ENCODE assay signal across 9 cellular contexts in the genomic region with DNA sequence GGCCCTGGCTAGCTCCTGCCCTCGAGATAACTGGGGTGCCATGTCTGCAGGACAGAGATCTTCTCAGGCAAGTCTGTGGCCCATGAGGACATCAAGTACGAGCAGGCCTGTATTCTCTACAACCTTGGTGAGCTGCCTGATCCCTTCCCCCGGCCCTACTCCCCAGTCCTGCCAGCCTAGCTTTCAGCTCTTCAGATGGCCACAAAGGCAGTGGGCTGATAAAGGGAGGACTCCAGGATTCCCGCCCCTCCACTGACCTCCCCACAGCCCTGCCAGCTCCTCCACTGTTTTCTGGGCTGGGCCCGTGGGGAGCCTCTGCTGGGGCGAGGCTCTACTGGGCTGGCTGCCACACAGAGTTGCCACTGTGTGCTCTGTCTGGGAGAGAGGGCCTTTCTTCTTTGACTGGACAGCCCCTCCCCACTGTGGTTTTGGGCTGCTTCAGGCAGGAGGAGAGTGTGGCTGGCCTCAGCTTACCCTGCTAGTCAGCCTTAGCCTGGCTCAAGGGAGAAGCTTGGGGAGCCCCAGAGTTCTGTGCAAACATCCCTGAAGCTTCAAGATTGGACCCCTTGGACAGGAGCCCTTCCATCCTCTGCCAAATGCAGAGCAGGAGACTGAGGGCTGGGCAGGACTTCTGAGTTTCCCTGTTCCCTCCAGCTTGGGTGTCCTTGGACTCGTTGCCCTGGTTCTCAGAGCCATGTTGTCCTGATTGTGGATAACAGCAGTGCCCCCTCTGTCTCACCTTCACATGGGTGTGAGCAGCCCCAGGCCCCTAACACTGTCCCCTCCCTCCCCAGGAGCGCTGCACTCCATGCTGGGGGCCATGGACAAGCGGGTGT. TPM values are rescaled to one million over a fixed set of nuclear protein-coding genes. Genes with fewer than 3 reads are reported as not detected.
DNase-seq lines count a peak whose midpoint lies in the region; ATAC-seq and TF ChIP-seq lines count a peak whose summit lies in the region.
"Had no signal": no experiment of that assay in that cellular context is flagged by ENCODE, and none has a peak within 500 bp of the region (broad histone marks: within the 10 kb centered on the region; RNA-seq: fewer than 3 reads in every experiment).

No MANE protein-coding gene starts in this region.

- peaks cover 0 to 73% (median 47%) of the 10 kb centered on the region in 9 donors for H3K36me3 ChIP-seq in heart left ventricle

- TF ChIP-seq CTCF in heart left ventricle (IDR thresholded peaks at IDR 0.05) = no peak

- DNase-seq in Ammon's horn (ENCODE audit: low spot score) = peak; percentile 88
- DNase-seq in astrocyte of the hippocampus (ENCODE audit: low read depth, low spot score) = peak; percentile 89
- DNase-seq in heart left ventricle = peak in 1 of 5 donors; percentile 69
- peak; percentile 85 for DNase-seq in posterior vena cava (ENCODE audit: low spot score)
- DNase-seq in SHP77 (lab: John Stamatoyannopoulos, UW) = no peak
- no peak for DNase-seq in activated CD4-positive, alpha-beta T cell treated with anti-CD3 and anti-CD28 coated beads, Interleukin-2, amount 50 U/mL, for 1 hour
- DNase-seq in SKM-1 treated with dmso at 0.1 percent for 144 hours (lab: John Stamatoyannopoulos, UW; ENCODE audit: unreplicated experiment) = no peak
- no peak for DNase-seq in 8988T
- DNase-seq: CD4-positive, alpha-beta memory T cell had no signal

- WGBS in heart left ventricle, 4 donors = 26 to 55% (median 41%) methylated on average over 7 to 9 of the region's 9 CpGs

- ATAC-seq in heart left ventricle = peak; percentile 55 to 74 (median 64)

- H3K27ac ChIP-seq in heart left ventricle = peak overlapping the region in 11 of 12 donors; percentile 13 to 66 (median 59)

- peaks cover 0 to 23% (median 17%) of the 10 kb centered on the region in 12 donors for H3K4me1 ChIP-seq in heart left ventricle

- H3K27me3 ChIP-seq in heart left ventricle = no peaks in the 10 kb centered on the region

- no peak overlapping the region for H3K4me3 ChIP-seq in heart left ventricle

- no peaks in the 10 kb centered on the region for H3K9me3 ChIP-seq in heart left ventricle

- TF ChIP-seq POLR2A in heart left ventricle (IDR thresholded peaks at IDR 0.05) = no peak

- intact Hi-C loops in heart left ventricle (cut with DNase I) (no loop called here), posterior vena cava (cut with DNase I) (no loop called here)

RNA-seq across cellular contexts. Expression of a gene that starts 24.4 kb away (rescaled TPM):
- total RNA-seq in heart left ventricle (10 to 100 TPM; 13.0 to 30.3 (median 19.5) TPM), posterior vena cava (10 to 100 TPM; 30.8 to 32.4 TPM)
- 10 to 100 TPM; 11.0 to 17.4 TPM for polyA plus RNA-seq in heart left ventricle

Comparison
In these comparisons a context has a peak if more than half of its experiments do, and no peak if none do; other contexts are left out.
1. DNase-seq: peak in Ammon's horn (single experiment), astrocyte of the hippocampus (single experiment) and posterior vena cava (single experiment); none in SHP77 (0 of 2), activated CD4-positive, alpha-beta T cell treated with anti-CD3 and anti-CD28 coated beads, Interleukin-2, amount 50 U/mL, for 1 hour (single experiment), SKM-1 treated with dmso at 0.1 percent for 144 hours (single experiment) and 8988T (single experiment).